In genomic region chr19:35474594-35474993, GRCh38 we compare ENCODE assay signal across 11 cellular contexts. TPM values are rescaled to one million over a fixed set of nuclear protein-coding genes. Genes with fewer than 3 reads are reported as not detected.
"Had no signal": no experiment of that assay in that cellular context is flagged by ENCODE, and none has a peak within 500 bp of the region (broad histone marks: within the 10 kb centered on the region; RNA-seq: fewer than 3 reads in every experiment).

No MANE protein-coding gene starts in this region.

RNA-seq across cellular contexts. Expression of gene KRTDAP, which starts 15.7 kb away (rescaled TPM):
- total RNA-seq: OCI-LY7, PC-3, PC-9, Peyer's patch, Right ventricle myocardium inferior, Right ventricle myocardium superior, RPMI7951, SJCRH30, SJSA1, SK-MEL-5 had no signal
- polyA plus RNA-seq: SK-N-SH had no signal

RNA-seq across cellular contexts. Expression of gene FFAR2, which starts 26.5 kb away (rescaled TPM):
- total RNA-seq: OCI-LY7, PC-3, PC-9, RPMI7951, SJCRH30, SJSA1 had no signal
- polyA plus RNA-seq: SK-N-SH had no signal

RNA-seq across cellular contexts. Expression of gene DMKN, which starts 38.9 kb away (rescaled TPM):
- total RNA-seq: OCI-LY7, RPMI7951, SJCRH30, SJSA1 had no signal
- polyA plus RNA-seq: SK-N-SH had no signal

RNA-seq across cellular contexts. Expression of gene SBSN, which starts 53.5 kb away (rescaled TPM):
- total RNA-seq: OCI-LY7, Right ventricle myocardium inferior, Right ventricle myocardium superior, RPMI7951, SJCRH30, SJSA1, SK-MEL-5 had no signal

RNA-seq across cellular contexts. Expression of gene GAPDHS, which starts 58.7 kb away (rescaled TPM):
- total RNA-seq: OCI-LY7, PC-3, PC-9, Right ventricle myocardium inferior, Right ventricle myocardium superior, RPMI7951, SJCRH30, SJSA1 had no signal
- polyA plus RNA-seq: SK-N-SH had no signal
